8 cellular contexts compared by ENCODE assay signal in genomic region chr19:34217952-34218817, GRCh38. TPM values are rescaled to one million over a fixed set of nuclear protein-coding genes. Genes with fewer than 3 reads are reported as not detected.
DNase-seq lines count a peak whose midpoint lies in the region; ATAC-seq and TF ChIP-seq lines count a peak whose summit lies in the region.

No MANE protein-coding gene starts in this region.

- peaks cover 59% of the 10 kb centered on the region for H3K36me3 Mint-ChIP-seq in stimulated activated naive CD8-positive, alpha-beta T cell treated with anti-CD3 and anti-CD28 coated beads, Interleukin-15, Interleukin-2, amounts not matched to agents 100 ng/mL and 50 ng/mL, for 24 hours (ENCODE audit: low read depth)

- H3K27me3 ChIP-seq in Karpas-422 (ENCODE audit: low read length): no peaks in the 10 kb centered on the region

- peaks cover 75% of the 10 kb centered on the region for H3K79me2 ChIP-seq in Karpas-422 (ENCODE audit: low read length)

- no peaks in the 10 kb centered on the region for H3K4me1 ChIP-seq in Karpas-422 (ENCODE audit: low read length)

- CTCF ChIA-PET in RWPE1 (lab: Yijun Ruan, JAX): no interaction called here

- peak overlapping the region; percentile 61 for H3K27ac Mint-ChIP-seq in stimulated activated naive CD8-positive, alpha-beta T cell treated with anti-CD3 and anti-CD28 coated beads, Interleukin-15, Interleukin-2, amounts not matched to agents 100 ng/mL and 50 ng/mL, for 24 hours

- in situ Hi-C loops in GM13976 (cut with MboI; ENCODE audit: low sequenced_read_pairs, unreplicated experiment): no loop called here

- POLR2A ChIA-PET in RWPE1 (lab: Yijun Ruan, JAX; ENCODE audit: low non-redundant PET): no interaction called here

- no peak overlapping the region for H3K4me3 ChIP-seq in Karpas-422 (ENCODE audit: low read length)

- DNase-seq in GM13976 (ENCODE audit: low spot score): peak; percentile 62
- DNase-seq in HT-29 (ENCODE audit: low spot score): peak; percentile 93
- peak; percentile 44 for DNase-seq in RWPE1 (ENCODE audit: low spot score)
- DNase-seq in activated gamma-delta T cell (lab: John Stamatoyannopoulos, UW): peak; percentile 17
- DNase-seq in kidney glomerular epithelial cell (lab: John Stamatoyannopoulos, UW): peak; percentile 96
- no peak for DNase-seq in Karpas-422

- no peak overlapping the region for H3K9ac ChIP-seq in Karpas-422 (ENCODE audit: low read length)

- H3K27me3 Mint-ChIP-seq in stimulated activated naive CD8-positive, alpha-beta T cell treated with anti-CD3 and anti-CD28 coated beads, Interleukin-15, Interleukin-2, amounts not matched to agents 100 ng/mL and 50 ng/mL, for 24 hours: no peaks in the 10 kb centered on the region

- H3K9me3 ChIP-seq in Karpas-422 (ENCODE audit: low read length): no peaks in the 10 kb centered on the region

- H2AFZ ChIP-seq in Karpas-422 (ENCODE audit: low read length): no peak overlapping the region

- H3K27ac ChIP-seq in RWPE1 (peak overlapping the region; percentile 71), Karpas-422 (ENCODE audit: low read length) (no peak overlapping the region)

- peaks cover 3% of the 10 kb centered on the region; the same call in 1 of the 2 replicates for H4K20me1 ChIP-seq in Karpas-422 (ENCODE audit: insufficient read depth, low read depth, low read length)

- H3K4me2 ChIP-seq in Karpas-422 (ENCODE audit: low read depth, low read length, poor library complexity, severe bottlenecking): no peak overlapping the region

- peaks cover 40% of the 10 kb centered on the region for H3K36me3 ChIP-seq in Karpas-422 (ENCODE audit: insufficient read depth, low read length)

- ATAC-seq in HG03196 (IDR thresholded peaks at IDR 0.05; ENCODE audit: unreplicated experiment): no peak

- TF ChIP-seq CTCF in GM13976 (IDR thresholded peaks at IDR 0.05; ENCODE audit: borderline replicate concordance, control extremely low read depth, extremely low read depth, insufficient read depth, missing control alignments) (no peak), RWPE1 (conservative IDR thresholded peaks at IDR 0.05; ENCODE audit: low read depth) (no peak)

- H3K9me2 ChIP-seq in Karpas-422 (replicated peaks; ENCODE audit: insufficient read depth, low read length): no peaks in the 10 kb centered on the region

- no peaks in the 10 kb centered on the region for H3K9me3 Mint-ChIP-seq in stimulated activated naive CD8-positive, alpha-beta T cell treated with anti-CD3 and anti-CD28 coated beads, Interleukin-15, Interleukin-2, amounts not matched to agents 100 ng/mL and 50 ng/mL, for 24 hours

- H3K4me1 Mint-ChIP-seq in stimulated activated naive CD8-positive, alpha-beta T cell treated with anti-CD3 and anti-CD28 coated beads, Interleukin-15, Interleukin-2, amounts not matched to agents 100 ng/mL and 50 ng/mL, for 24 hours (ENCODE audit: low read depth): peaks cover 31% of the 10 kb centered on the region

- H3K4me3 Mint-ChIP-seq in stimulated activated naive CD8-positive, alpha-beta T cell treated with anti-CD3 and anti-CD28 coated beads, Interleukin-15, Interleukin-2, amounts not matched to agents 100 ng/mL and 50 ng/mL, for 24 hours: peak overlapping the region; percentile 22

RNA-seq across cellular contexts. Expression of gene GARRE1, which starts 36.2 kb away (rescaled TPM):
- 13.9 and 14.2 TPM in 2 replicates for total RNA-seq in HT-29 (2014; rRNA removed; shearing (Covaris generic))
- total RNA-seq in Karpas-422 (2014; rRNA removed; shearing (Covaris generic); ENCODE audit: low replicate concordance): 22.1 and 22.8 TPM in 2 replicates

RNA-seq across cellular contexts. Expression of gene LSM14A, which starts 45.9 kb away (rescaled TPM):
- total RNA-seq in HT-29 (2014; rRNA removed; shearing (Covaris generic)): 175 and 201 TPM in 2 replicates
- total RNA-seq in Karpas-422 (2014; rRNA removed; shearing (Covaris generic); ENCODE audit: low replicate concordance): 171 and 205 TPM in 2 replicates
